In genomic region chr4:146952896-146953295, GRCh38 we compare ENCODE assay signal across 27 cellular contexts. TPM values are rescaled to one million over a fixed set of nuclear protein-coding genes. Genes with fewer than 3 reads are reported as not detected.
"Had no signal": no experiment of that assay in that cellular context is flagged by ENCODE, and none has a peak within 500 bp of the region (broad histone marks: within the 10 kb centered on the region; RNA-seq: fewer than 3 reads in every experiment).

No MANE protein-coding gene starts in this region.

- ATAC-seq: stimulated activated effector memory CD8-positive, alpha-beta T cell treated with anti-CD3 and anti-CD28 coated beads, Interleukin-12 subunit alpha, Interleukin-12 subunit beta, amount 100 ng/mL, for 72 hours; stimulated activated memory B cell treated with anti-CD40 and anti-IgM and Interleukin-4, amounts not matched to agents 10 μg/mL and 1 μg/mL and 100 μg/mL, for 72 hours; stimulated activated naive B cell treated with anti-CD40 and anti-IgM and Interleukin-4, amounts not matched to agents 10 μg/mL and 1 μg/mL and 100 μg/mL, for 72 hours; stimulated activated naive CD8-positive, alpha-beta T cell treated with anti-CD3 and anti-CD28 coated beads, Interleukin-15, amount 100 ng/mL, for 72 hours; stimulated activated naive CD8-positive, alpha-beta T cell treated with anti-CD3 and anti-CD28 coated beads, Interleukin-15, Interleukin-2, amounts not matched to agents 100 U/mL and 50 U/mL, for 24 hours; upper lobe of right lung had no signal

- H3K4me1 ChIP-seq: stomach, suprapubic skin, testis, thyroid gland, tibial artery, tibial nerve, upper lobe of left lung, upper lobe of right lung, uterus, vagina had no signal

- H3K27ac ChIP-seq: stomach, suprapubic skin, testis, thoracic aorta, thyroid gland, tibial artery, tibial nerve, upper lobe of left lung, upper lobe of right lung, uterus, vagina had no signal

- FAIRE-seq: urothelium cell line had no signal

- H3K9me3 ChIP-seq: stomach, suprapubic skin, testis, thoracic aorta, thyroid gland, tibial artery, tibial nerve, upper lobe of left lung, upper lobe of right lung, uterus, vagina had no signal

- DNase-seq: stimulated activated CD4-positive, alpha-beta T cell treated with anti-CD3 and anti-CD28 coated beads, Interleukin-2, amount 100 ng/mL, for 48 hours; stimulated activated CD4-positive, alpha-beta T cell treated with anti-CD3 and anti-CD28 coated beads, Interleukin-4, amount 100 ng/mL, for 1 hour; stimulated activated CD4-positive, alpha-beta T cell treated with anti-CD3 and anti-CD28 coated beads, Interleukin-4, amount 100 ng/mL, for 24 hours; stimulated activated CD4-positive, alpha-beta T cell treated with anti-CD3 and anti-CD28 coated beads, Interleukin-4, amount 100 ng/mL, for 4 hours; stimulated activated CD8-positive, alpha-beta memory T cell treated with anti-CD3 and anti-CD28 coated beads, Interleukin-4, amount 100 ng/mL, for 48 hours; stimulated activated naive B cell treated with anti-CD40 and anti-IgM and Interleukin-4, amounts not matched to agents 10 μg/mL and 1 μg/mL and 100 μg/mL, for 72 hours; stimulated activated naive CD4-positive, alpha-beta T cell; stimulated activated naive CD4-positive, alpha-beta T cell treated with Interleukin-2 at 50 U/mL for 16 hours; stimulated activated naive CD8-positive, alpha-beta T cell treated with anti-CD3 and anti-CD28 coated beads, Interleukin-15, amount 100 ng/mL, for 72 hours; stimulated activated naive CD8-positive, alpha-beta T cell treated with anti-CD3 and anti-CD28 coated beads, Interleukin-15, Interleukin-2, amounts not matched to agents 100 U/mL and 50 U/mL, for 24 hours; stomach; substantia nigra; testis; thyroid gland; tibial artery; trophoblast cell; upper lobe of left lung; upper lobe of right lung; uterus had no signal

- H3K36me3 ChIP-seq: stomach, suprapubic skin, thoracic aorta, thyroid gland, tibial artery, tibial nerve, upper lobe of left lung, upper lobe of right lung, uterus, vagina had no signal

- H3K4me3 ChIP-seq: stomach, suprapubic skin, testis, thoracic aorta, thyroid gland, tibial artery, tibial nerve, upper lobe of left lung, upper lobe of right lung, uterus, vagina had no signal

- H3K27me3 ChIP-seq: testis, thyroid gland, tibial nerve, upper lobe of left lung, uterus, vagina had no signal

RNA-seq across cellular contexts. Expression of gene TTC29, which starts 7.2 kb away (rescaled TPM):
- total RNA-seq: suprapubic skin, thoracic aorta, tibial nerve, upper lobe of right lung, vagina had no signal
- polyA plus RNA-seq: stomach, urinary bladder had no signal
